In genomic region chr7:143345428-143345900, GRCh38 we compare ENCODE assay signal across 8 cellular contexts. TPM values are rescaled to one million over a fixed set of nuclear protein-coding genes. Genes with fewer than 3 reads are reported as not detected.
A peak's percentile ranks its signal among the peaks of the same experiment; 100 is the strongest.
DNase-seq lines count a peak whose midpoint lies in the region; ATAC-seq and TF ChIP-seq lines count a peak whose summit lies in the region.

No MANE protein-coding gene starts in this region.

- H3K9ac ChIP-seq in rectal smooth muscle tissue (ENCODE audit: low read length): no peak overlapping the region

- H3K27me3 Mint-ChIP-seq in activated T-cell treated with anti-CD3 and anti-CD28 coated beads, Interleukin-2, amount 50 U/mL, for 72 hours (ENCODE audit: low read depth): peaks cover 12% of the 10 kb centered on the region

- H3K36me3 Mint-ChIP-seq in activated T-cell treated with anti-CD3 and anti-CD28 coated beads, Interleukin-2, amount 50 U/mL, for 72 hours (ENCODE audit: insufficient read depth in 2 of 2): no peaks in the 10 kb centered on the region

- intact Hi-C loops in prostate gland (cut with DNase I): no loop called here

- peaks cover 0 to 1% of the 10 kb centered on the region in 2 donors for H3K9me3 Mint-ChIP-seq in activated T-cell treated with anti-CD3 and anti-CD28 coated beads, Interleukin-2, amount 50 U/mL, for 72 hours

- peak; percentile 82 for ATAC-seq in GM21447 (IDR thresholded peaks at IDR 0.05; ENCODE audit: unreplicated experiment)
- peak; percentile 99 to 100 for ATAC-seq in activated T-cell treated with anti-CD3 and anti-CD28 coated beads, Interleukin-2, amount 50 U/mL, for 72 hours (replicated peaks in 1 of 2)
- ATAC-seq in foreskin keratinocyte: peak; percentile 97

- POLR2A ChIA-PET in BJ (lab: Charles Lee): no interaction called here

- H3K4me1 Mint-ChIP-seq in activated T-cell treated with anti-CD3 and anti-CD28 coated beads, Interleukin-2, amount 50 U/mL, for 72 hours (ENCODE audit: low read depth): peaks cover 11% of the 10 kb centered on the region

- H3K27ac Mint-ChIP-seq in activated T-cell treated with anti-CD3 and anti-CD28 coated beads, Interleukin-2, amount 50 U/mL, for 72 hours: peak overlapping the region; percentile 17

- DNase-seq in BJ (ENCODE audit: low read depth) (no peak), NCI-H510A treated with DMSO at 0.1 percent for 48 hours (lab: John Stamatoyannopoulos, UW) (peak; percentile 20), foreskin keratinocyte (peak in 1 of 2 donors; percentile 25), GOT3 (lab: John Stamatoyannopoulos, UW) (no peak), prostate gland (ENCODE audit: low spot score) (no peak)
- DNase-seq in activated T-cell treated with anti-CD3 and anti-CD28 coated beads, Interleukin-2, amount 50 U/mL, for 72 hours: peak; percentile 71 to 77

- CTCF ChIA-PET in BJ (lab: Yijun Ruan, JAX): interaction anchor here (0.6 to 1.6 kb wide), 4 partner anchors 8 to 51 kb away, joined by 3 to 5 read pairs (median 4); no protein-coding TSS in a partner anchor

- TF ChIP-seq CTCF in BJ (IDR thresholded peaks at IDR 0.05; ENCODE audit: insufficient read depth, low read depth, low read length): peak; percentile 60
- TF ChIP-seq CTCF in foreskin keratinocyte (conservative IDR thresholded peaks at IDR 0.05): peak; percentile 69
- peak in 2 of 4 experiments; percentile 29 to 65 for TF ChIP-seq CTCF in prostate gland (IDR thresholded peaks at IDR 0.05)

- H3K4me3 ChIP-seq in BJ (ENCODE audit: low read depth, low read length) (no peak overlapping the region), rectal smooth muscle tissue (ENCODE audit: low read length) (peak overlapping the region; percentile 41), prostate gland (no peak overlapping the region)

- peaks cover 15% of the 10 kb centered on the region for H3K27me3 ChIP-seq in BJ (ENCODE audit: control insufficient read depth, insufficient read depth, low read length)
- H3K27me3 ChIP-seq in foreskin keratinocyte: peaks cover 32% of the 10 kb centered on the region
- no peaks in the 10 kb centered on the region for H3K27me3 ChIP-seq in rectal smooth muscle tissue (ENCODE audit: control insufficient read depth, insufficient read depth, low read length)
- no peaks in the 10 kb centered on the region for H3K27me3 ChIP-seq in prostate gland (replicated peaks; ENCODE audit: insufficient read depth)

- H3K9me3 ChIP-seq in prostate gland: no peaks in the 10 kb centered on the region

- H3K36me3 ChIP-seq in BJ (ENCODE audit: control insufficient read depth, insufficient read depth, low read length): no peaks in the 10 kb centered on the region
- no peaks in the 10 kb centered on the region for H3K36me3 ChIP-seq in rectal smooth muscle tissue (ENCODE audit: control insufficient read depth, insufficient read depth, low read length)
- H3K36me3 ChIP-seq in prostate gland: no peaks in the 10 kb centered on the region

- H3K27ac ChIP-seq in foreskin keratinocyte: no peak overlapping the region
- H3K27ac ChIP-seq in rectal smooth muscle tissue (ENCODE audit: low read depth, low read length): no peak overlapping the region
- no peak overlapping the region for H3K27ac ChIP-seq in prostate gland

- H3K4me1 ChIP-seq in foreskin keratinocyte: no peaks in the 10 kb centered on the region
- H3K4me1 ChIP-seq in rectal smooth muscle tissue (ENCODE audit: control insufficient read depth, insufficient read depth, low read length): no peaks in the 10 kb centered on the region
- H3K4me1 ChIP-seq in prostate gland (replicated peaks): no peaks in the 10 kb centered on the region

- no peak for TF ChIP-seq POLR2A in prostate gland (IDR thresholded peaks at IDR 0.05)

- H3K4me3 Mint-ChIP-seq in activated T-cell treated with anti-CD3 and anti-CD28 coated beads, Interleukin-2, amount 50 U/mL, for 72 hours: peak overlapping the region; percentile 73 to 85

- WGBS in prostate gland: 6% methylated on average over 35 of the region's 35 CpGs

RNA-seq across cellular contexts. Expression of gene FAM131B, which starts 17.0 kb away (rescaled TPM):
- polyA plus RNA-seq in BJ (2011; rRNA removed): 2.0 and 2.9 TPM in 2 replicates
- 3.6 and 4.5 TPM in 2 replicates for polyA minus RNA-seq in BJ (2011; rRNA and poly(A)+ RNA removed)
- 1 to 10 TPM; 3.1 TPM for total RNA-seq in activated T-cell treated with anti-CD3 and anti-CD28 coated beads, Interleukin-2, amount 50 U/mL, for 72 hours
- total RNA-seq in foreskin keratinocyte: 0.18 and 0.20 TPM in 2 replicates
- polyA plus RNA-seq in foreskin keratinocyte: 0.07 and 0.11 TPM in 2 replicates
- total RNA-seq in prostate gland: 1 to 10 TPM in 1 of 2 donors, under 1 TPM in 1; 0.32 to 1.2 TPM

RNA-seq across cellular contexts. Expression of gene CLCN1, which starts 29.6 kb away (rescaled TPM):
- polyA plus RNA-seq in BJ (2011; rRNA removed) (not detected in 2 replicates), foreskin keratinocyte (0.02 TPM in 1 of 2 replicates, not detected in the other)
- not detected in 2 replicates for polyA minus RNA-seq in BJ (2011; rRNA and poly(A)+ RNA removed)
- total RNA-seq in activated T-cell treated with anti-CD3 and anti-CD28 coated beads, Interleukin-2, amount 50 U/mL, for 72 hours: under 1 TPM in 1 of 2 donors, not detected in 1; 0.09 TPM
- total RNA-seq in foreskin keratinocyte (0.04 TPM in 1 of 2 replicates, not detected in the other), prostate gland (under 1 TPM in 1 of 2 donors, not detected in 1; 0.23 TPM)

RNA-seq across cellular contexts. Expression of gene ZYX, which starts 35.7 kb away (rescaled TPM):
- polyA plus RNA-seq in BJ (2011; rRNA removed) (44.8 and 69.9 TPM in 2 replicates), foreskin keratinocyte (252 and 253 TPM in 2 replicates)
- 115 and 240 TPM in 2 replicates for polyA minus RNA-seq in BJ (2011; rRNA and poly(A)+ RNA removed)
- total RNA-seq in activated T-cell treated with anti-CD3 and anti-CD28 coated beads, Interleukin-2, amount 50 U/mL, for 72 hours: 100 to 1,000 TPM; 121 to 129 TPM
- total RNA-seq in foreskin keratinocyte (126 and 140 TPM in 2 replicates), prostate gland (100 to 1,000 TPM in 1 of 2 donors, 10 to 100 TPM in 1; 55.8 to 256 TPM)

RNA-seq across cellular contexts. Expression of gene CASP2, which starts 57.3 kb away (rescaled TPM):
- polyA plus RNA-seq in BJ (2011; rRNA removed): 15.4 and 16.0 TPM in 2 replicates
- 27.3 and 39.8 TPM in 2 replicates for polyA minus RNA-seq in BJ (2011; rRNA and poly(A)+ RNA removed)
- 100 to 1,000 TPM; 126 to 128 TPM for total RNA-seq in activated T-cell treated with anti-CD3 and anti-CD28 coated beads, Interleukin-2, amount 50 U/mL, for 72 hours
- total RNA-seq in foreskin keratinocyte: 21.4 and 23.9 TPM in 2 replicates
- 10.1 and 12.3 TPM in 2 replicates for polyA plus RNA-seq in foreskin keratinocyte
- total RNA-seq in prostate gland: 10 to 100 TPM; 19.6 to 20.2 TPM

Comparison
In these comparisons a context has a peak if more than half of its experiments do, and no peak if none do; other contexts are left out.
1. DNase-seq: peak in NCI-H510A treated with DMSO at 0.1 percent for 48 hours (single experiment) and activated T-cell treated with anti-CD3 and anti-CD28 coated beads, Interleukin-2, amount 50 U/mL, for 72 hours (2 of 2); none in BJ (single experiment), GOT3 (single experiment) and prostate gland (single experiment).
2. Peak in every context shown above with its lines, with median percentiles within 50 percentile points of each other: ATAC-seq.